In genomic region chr9:3526903-3527652, GRCh38 we compare ENCODE assay signal across 8 cellular contexts. TPM values are rescaled to one million over a fixed set of nuclear protein-coding genes. Genes with fewer than 3 reads are reported as not detected.
DNase-seq lines count a peak whose midpoint lies in the region; ATAC-seq and TF ChIP-seq lines count a peak whose summit lies in the region.

No MANE protein-coding gene starts in this region.

- peaks cover 5% of the 10 kb centered on the region for H3K4me1 ChIP-seq in endodermal cell (ENCODE audit: control insufficient read depth, insufficient read depth, low read length)
- peaks cover 25% of the 10 kb centered on the region for H3K4me1 ChIP-seq in muscle layer of colon (ENCODE audit: insufficient read depth, low read length)

- H3K9me3 Mint-ChIP-seq in endodermal cell: no peaks in the 10 kb centered on the region

- no peaks in the 10 kb centered on the region for H3K27me3 Mint-ChIP-seq in endodermal cell (ENCODE audit: insufficient read depth)

- ATAC-seq in GM21619 (IDR thresholded peaks at IDR 0.05; ENCODE audit: unreplicated experiment): peak; percentile 41
- peak; percentile 6 for ATAC-seq in SK-N-SH treated with all-trans-retinoic acid at 6 μM for 48 hours

- TF ChIP-seq CTCF in endodermal cell (conservative IDR thresholded peaks at IDR 0.05): no peak

- peak overlapping the region; percentile 92 for H3K4me3 Mint-ChIP-seq in endodermal cell

- H3K9me3 ChIP-seq in endodermal cell (ENCODE audit: control insufficient read depth, low read length) (no peaks in the 10 kb centered on the region), muscle layer of colon (ENCODE audit: low read length) (no peaks in the 10 kb centered on the region)

- H3K9ac ChIP-seq in endodermal cell (ENCODE audit: extremely low read depth, low read length, poor library complexity, severe bottlenecking) (peak overlapping the region; percentile 98), muscle layer of colon (ENCODE audit: low read length) (peak overlapping the region; percentile 100)

- H3K4me1 Mint-ChIP-seq in endodermal cell: peaks cover 26% of the 10 kb centered on the region

- H3K36me3 Mint-ChIP-seq in endodermal cell (ENCODE audit: low read depth): peaks cover 24% of the 10 kb centered on the region

- H3K36me3 ChIP-seq in endodermal cell (ENCODE audit: control insufficient read depth, insufficient read depth, low read length) (peaks cover 8% of the 10 kb centered on the region), muscle layer of colon (ENCODE audit: insufficient read depth, low read length) (no peaks in the 10 kb centered on the region)

- DNase-seq in NCI-H2081 (lab: John Stamatoyannopoulos, UW): peak; percentile 71 to 85
- DNase-seq in NCI-H2081 treated with DMSO at 0.1 percent for 48 hours (lab: John Stamatoyannopoulos, UW): no peak
- peak; percentile 10 for DNase-seq in HuH-7 (ENCODE audit: low spot score)
- peak; percentile 82 for DNase-seq in endodermal cell
- DNase-seq in SKM-1 (lab: John Stamatoyannopoulos, UW; ENCODE audit: unreplicated experiment): no peak

- H3K27ac ChIP-seq in endodermal cell (ENCODE audit: low read depth, low read length) (peak overlapping the region; percentile 98), muscle layer of colon (ENCODE audit: low read depth, low read length) (peak overlapping the region; percentile 100)

- H3K4me3 ChIP-seq in endodermal cell (ENCODE audit: low read length) (peak overlapping the region; percentile 96), muscle layer of colon (ENCODE audit: low read depth in 1 of 2, low read length in 2 of 2) (peak overlapping the region; percentile 97)

- no peaks in the 10 kb centered on the region for H3K27me3 ChIP-seq in endodermal cell (ENCODE audit: control insufficient read depth, insufficient read depth, low read length, poor library complexity, severe bottlenecking)
- no peaks in the 10 kb centered on the region for H3K27me3 ChIP-seq in muscle layer of colon (ENCODE audit: control insufficient read depth in 1 of 2, insufficient read depth in 2 of 2, low read length in 2 of 2)

- WGBS in endodermal cell (ENCODE audit: insufficient coverage in 1 of 2, insufficient read length in 1 of 2), 2 experiments: 11 to 33% methylated on average over 6 to 23 of the region's 23 CpGs

- peak overlapping the region; percentile 100 for H3K27ac Mint-ChIP-seq in endodermal cell

TF ChIP-seq in SK-N-SH treated with all-trans-retinoic acid at 6 μM for 48 hours, 23 proteins besides CTCF, POLR2A, EP300 and RAD21:
- 0 out of 2 replicates have a peak, but pooled peaks have one; percentile 4 for TF ChIP-seq CSDC2 (CRISPR knock-in tag; IDR thresholded peaks at IDR 0.05)
- no peak for TF ChIP-seq RARB (CRISPR knock-in tag; IDR thresholded peaks at IDR 0.05)
- no peak for TF ChIP-seq CSRNP3 (CRISPR knock-in tag; IDR thresholded peaks at IDR 0.05)
- TF ChIP-seq POU6F1 (CRISPR knock-in tag; IDR thresholded peaks at IDR 0.05; ENCODE audit: borderline replicate concordance, low read depth): no peak

RNA-seq across cellular contexts. Expression of gene RFX3, which starts 1.3 kb away (rescaled TPM):
- 10 to 100 TPM; 27.5 to 28.2 TPM for total RNA-seq in endodermal cell
- polyA plus RNA-seq in endodermal cell (2013, experiment 1 of 2): 29.5 TPM
- polyA plus RNA-seq in endodermal cell (2013, experiment 2 of 2): 30.1 TPM

Comparison
In these comparisons a context has a peak if more than half of its experiments do, and no peak if none do; other contexts are left out.
1. DNase-seq: peak in NCI-H2081 (2 of 2), HuH-7 (single experiment) and endodermal cell (single experiment); none in NCI-H2081 treated with DMSO at 0.1 percent for 48 hours (single experiment) and SKM-1 (single experiment).